ENCODE assay signal across 1 cellular context in the genomic region with DNA sequence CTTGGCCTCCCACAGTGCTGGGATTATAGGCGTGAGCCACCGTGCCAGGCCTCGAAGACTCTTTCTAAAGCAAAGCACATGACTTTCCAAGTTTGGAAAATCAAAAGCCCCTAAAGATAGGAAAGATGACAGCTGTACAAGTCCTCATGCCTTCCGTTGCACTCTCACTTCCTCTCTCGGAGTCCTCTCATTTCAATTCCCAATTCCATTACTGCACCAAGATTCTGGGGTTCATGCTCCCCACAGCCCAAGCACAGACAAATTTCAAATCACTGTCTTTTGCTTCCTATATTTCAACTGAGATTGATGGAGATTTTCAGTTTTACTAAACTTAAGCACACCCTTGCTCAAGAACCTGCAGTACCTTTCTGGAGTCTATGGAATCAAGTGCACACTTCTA.
TF ChIP-seq lines count a peak whose summit lies in the region.

No MANE protein-coding gene starts in this region.

TF ChIP-seq in GM12878, 131 proteins besides CTCF, POLR2A, EP300 and RAD21:
- TF ChIP-seq SPI1 (IDR thresholded peaks at IDR 0.05; ENCODE audit: borderline replicate concordance, insufficient read depth, low read depth, low read length) (peak; percentile 78), DPF2 (IDR thresholded peaks at IDR 0.05) (peak; percentile 36; the same call in 1 of the 2 replicates), IKZF1 (conservative IDR thresholded peaks at IDR 0.05) (peak; percentile 47; the same call in 1 of the 2 replicates), EED (IDR thresholded peaks at IDR 0.05; ENCODE audit: low read depth) (peak; percentile 70), IKZF2 (IDR thresholded peaks at IDR 0.05) (peak; percentile 52 to 53; a peak in 2 of 4 replicates), YBX1 (IDR thresholded peaks at IDR 0.05) (no peak)
- TF ChIP-seq, protein P1, sequence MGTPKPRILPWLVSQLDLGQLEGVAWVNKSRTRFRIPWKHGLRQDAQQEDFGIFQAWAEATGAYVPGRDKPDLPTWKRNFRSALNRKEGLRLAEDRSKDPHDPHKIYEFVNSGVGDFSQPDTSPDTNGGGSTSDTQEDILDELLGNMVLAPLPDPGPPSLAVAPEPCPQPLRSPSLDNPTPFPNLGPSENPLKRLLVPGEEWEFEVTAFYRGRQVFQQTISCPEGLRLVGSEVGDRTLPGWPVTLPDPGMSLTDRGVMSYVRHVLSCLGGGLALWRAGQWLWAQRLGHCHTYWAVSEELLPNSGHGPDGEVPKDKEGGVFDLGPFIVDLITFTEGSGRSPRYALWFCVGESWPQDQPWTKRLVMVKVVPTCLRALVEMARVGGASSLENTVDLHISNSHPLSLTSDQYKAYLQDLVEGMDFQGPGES (IDR thresholded peaks at IDR 0.05), result no peak
- TF ChIP-seq, protein P2, sequence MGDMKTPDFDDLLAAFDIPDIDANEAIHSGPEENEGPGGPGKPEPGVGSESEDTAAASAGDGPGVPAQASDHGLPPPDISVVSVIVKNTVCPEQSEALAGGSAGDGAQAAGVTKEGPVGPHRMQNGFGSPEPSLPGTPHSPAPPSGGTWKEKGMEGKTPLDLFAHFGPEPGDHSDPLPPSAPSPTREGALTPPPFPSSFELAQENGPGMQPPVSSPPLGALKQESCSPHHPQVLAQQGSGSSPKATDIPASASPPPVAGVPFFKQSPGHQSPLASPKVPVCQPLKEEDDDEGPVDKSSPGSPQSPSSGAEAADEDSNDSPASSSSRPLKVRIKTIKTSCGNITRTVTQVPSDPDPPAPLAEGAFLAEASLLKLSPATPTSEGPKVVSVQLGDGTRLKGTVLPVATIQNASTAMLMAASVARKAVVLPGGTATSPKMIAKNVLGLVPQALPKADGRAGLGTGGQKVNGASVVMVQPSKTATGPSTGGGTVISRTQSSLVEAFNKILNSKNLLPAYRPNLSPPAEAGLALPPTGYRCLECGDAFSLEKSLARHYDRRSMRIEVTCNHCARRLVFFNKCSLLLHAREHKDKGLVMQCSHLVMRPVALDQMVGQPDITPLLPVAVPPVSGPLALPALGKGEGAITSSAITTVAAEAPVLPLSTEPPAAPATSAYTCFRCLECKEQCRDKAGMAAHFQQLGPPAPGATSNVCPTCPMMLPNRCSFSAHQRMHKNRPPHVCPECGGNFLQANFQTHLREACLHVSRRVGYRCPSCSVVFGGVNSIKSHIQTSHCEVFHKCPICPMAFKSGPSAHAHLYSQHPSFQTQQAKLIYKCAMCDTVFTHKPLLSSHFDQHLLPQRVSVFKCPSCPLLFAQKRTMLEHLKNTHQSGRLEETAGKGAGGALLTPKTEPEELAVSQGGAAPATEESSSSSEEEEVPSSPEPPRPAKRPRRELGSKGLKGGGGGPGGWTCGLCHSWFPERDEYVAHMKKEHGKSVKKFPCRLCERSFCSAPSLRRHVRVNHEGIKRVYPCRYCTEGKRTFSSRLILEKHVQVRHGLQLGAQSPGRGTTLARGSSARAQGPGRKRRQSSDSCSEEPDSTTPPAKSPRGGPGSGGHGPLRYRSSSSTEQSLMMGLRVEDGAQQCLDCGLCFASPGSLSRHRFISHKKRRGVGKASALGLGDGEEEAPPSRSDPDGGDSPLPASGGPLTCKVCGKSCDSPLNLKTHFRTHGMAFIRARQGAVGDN (IDR thresholded peaks at IDR 0.05), result 0 out of 2 replicates have a peak, but pooled peaks have one; percentile 14
